9 cellular contexts compared by ENCODE assay signal in genomic region chr12:92142251-92142896, GRCh38. TPM values are rescaled to one million over a fixed set of nuclear protein-coding genes. Genes with fewer than 3 reads are reported as not detected.
DNase-seq lines count a peak whose midpoint lies in the region; ATAC-seq, FAIRE-seq and TF ChIP-seq lines count a peak whose summit lies in the region.
"Had no signal": no experiment of that assay in that cellular context is flagged by ENCODE, and none has a peak within 500 bp of the region (broad histone marks: within the 10 kb centered on the region; RNA-seq: fewer than 3 reads in every experiment).

No MANE protein-coding gene starts in this region.

- no peak for ATAC-seq in Right ventricle myocardium superior (ENCODE audit: poor library complexity)
- no peak for ATAC-seq in GM12878
- no peak for ATAC-seq in aorta (ENCODE audit: low FRiP score)

- 0 out of 2 replicates have a peak, but pooled peaks cover 2% of the 10 kb centered on the region for H4K20me1 ChIP-seq in GM12878 (ENCODE audit: control insufficient read depth, insufficient read depth)

- H3K79me2 ChIP-seq in GM12878 (ENCODE audit: control insufficient read depth, insufficient read depth, low read length), result peaks cover 97% of the 10 kb centered on the region

- RAD21 ChIA-PET in GM12878 (lab: Charles Lee; ENCODE audit: unreplicated experiment), result interaction anchor here (0.9 to 9.9 kb wide), 20 partner anchors 9 to 427 kb away, joined by 3 to 167 read pairs (median 6); no protein-coding TSS in a partner anchor

- H3K27ac ChIP-seq in right atrium auricular region, result peak overlapping the region; percentile 99 to 100
- H3K27ac ChIP-seq in GM12878 (ENCODE audit: control insufficient read depth, insufficient read depth), result peak overlapping the region; percentile 85
- no peak overlapping the region for H3K27ac ChIP-seq in aorta (ENCODE audit: low read depth in 1 of 2, low read length in 2 of 2)
- H3K27ac ChIP-seq: RWPE1 had no signal

- SMC1A ChIA-PET in GM12878 (lab: Charles Lee; ENCODE audit: uncharacterized antibody, unreplicated experiment), result interaction anchor here (0.8 to 7.5 kb wide), 21 partner anchors 8 to 871 kb away, joined by 3 to 98 read pairs (median 4); no protein-coding TSS in a partner anchor

- peaks cover 54% of the 10 kb centered on the region for H3K36me3 ChIP-seq in right atrium auricular region
- H3K36me3 ChIP-seq in GM12878 (ENCODE audit: control insufficient read depth in 2 of 2, insufficient read depth in 2 of 2, low read length in 1 of 2), result peaks cover 0 to 15% of the 10 kb centered on the region in 2 experiments; a peak in 2 of 4 replicates
- H3K36me3 ChIP-seq in aorta (ENCODE audit: control insufficient read depth in 1 of 2, insufficient read depth in 2 of 2, low read length in 1 of 2), result no peaks in the 10 kb centered on the region

- peaks cover 9% of the 10 kb centered on the region for H3K36me3 Mint-ChIP-seq in mesothelial cell of epicardium

- H3K4me1 ChIP-seq in right atrium auricular region (peaks cover 0 to 20% of the 10 kb centered on the region in 2 donors), GM12878 (ENCODE audit: control insufficient read depth, insufficient read depth, low read length) (no peaks in the 10 kb centered on the region), aorta (ENCODE audit: control insufficient read depth in 1 of 2, insufficient read depth in 2 of 2, low read length in 2 of 2) (peaks cover 2 to 4% of the 10 kb centered on the region in 2 donors)

- TF ChIP-seq RAD21 in GM12878 (IDR thresholded peaks at IDR 0.05; ENCODE audit: insufficient read depth, low read depth, low read length), result no peak

- H3K4me3 Mint-ChIP-seq in mesothelial cell of epicardium, result peak overlapping the region; percentile 99

- in situ Hi-C loops in GM12878 (cut with MboI), result loop anchor here (25.0 kb wide), 1 partner anchor 555 kb away; no protein-coding TSS in a partner anchor

- intact Hi-C loops in Right ventricle myocardium superior (cut with DNase I) (loop anchor here (5.0 to 10.0 kb wide), 3 partner anchors 140 to 758 kb away; no protein-coding TSS in a partner anchor), GM12878 (cut with micrococcal nuclease; ENCODE audit: unreplicated experiment) (loop anchor here (5.0 kb wide), 2 partner anchors 510 to 565 kb away; no protein-coding TSS in a partner anchor), aorta (cut with DNase I) (loop anchor here (5.0 to 10.0 kb wide), 7 partner anchors 80 to 760 kb away; no protein-coding TSS in a partner anchor)

- H3K27ac Mint-ChIP-seq in mesothelial cell of epicardium, result peak overlapping the region; percentile 40

- DNase-seq in right atrium auricular region (ENCODE audit: low spot score) (no peak), Right ventricle myocardium superior (no peak), GM12878 (ENCODE audit: low read depth, low spot score) (no peak), mesothelial cell of epicardium (ENCODE audit: low spot score in 2 of 2, unreplicated experiment in 2 of 2) (no peak), aorta (no peak), DMS114 treated with DMSO at 0.1 percent for 48 hours (lab: John Stamatoyannopoulos, UW; ENCODE audit: unreplicated experiment) (no peak), SW480 (ENCODE audit: low spot score) (no peak)
- no peak for DNase-seq in activated effector memory CD4-positive, alpha-beta T cell treated with anti-CD3 and anti-CD28 coated beads, Interleukin-2, amount 50 U/mL, for 16 hours

- POLR2A ChIA-PET in GM12878 (lab: Charles Lee), result interaction anchor here (1.2 to 10.9 kb wide), 6 partner anchors 8 to 423 kb away, joined by 3 to 222 read pairs (median 24); no protein-coding TSS in a partner anchor

- no peaks in the 10 kb centered on the region for H3K27me3 ChIP-seq in right atrium auricular region
- no peaks in the 10 kb centered on the region for H3K27me3 ChIP-seq in GM12878 (replicated peaks in 1 of 2; ENCODE audit: control insufficient read depth in 2 of 2, insufficient read depth in 2 of 2, low read length in 1 of 2)
- H3K27me3 ChIP-seq in aorta (ENCODE audit: control insufficient read depth in 1 of 2, insufficient read depth in 2 of 2, low read length in 1 of 2), result no peaks in the 10 kb centered on the region

- CTCF ChIA-PET in GM12878 (lab: Yijun Ruan, JAX), result interaction anchor here (0.8 to 4.6 kb wide), 4 partner anchors 220 to 331 kb away, joined by 3 to 29 read pairs (median 6); no protein-coding TSS in a partner anchor

- H3K4me1 Mint-ChIP-seq in mesothelial cell of epicardium, result peaks cover 77% of the 10 kb centered on the region

- H3K9ac ChIP-seq in GM12878 (ENCODE audit: control insufficient read depth, insufficient read depth, low read length), result peak overlapping the region; percentile 96

- TF ChIP-seq POLR2A in GM12878 (IDR thresholded peaks at IDR 0.05; ENCODE audit: low read depth, low read length), result no peak; the same call in 1 of the 2 replicates

- H2AFZ ChIP-seq in GM12878 (ENCODE audit: control insufficient read depth, low read depth, low read length), result no peak overlapping the region

- no peak for TF ChIP-seq CTCF in right atrium auricular region (IDR thresholded peaks at IDR 0.05)
- no peak for TF ChIP-seq CTCF in GM12878 (IDR thresholded peaks at IDR 0.05 in 2 of 3, conservative IDR thresholded peaks at IDR 0.05 in 1 of 3; ENCODE audit: control insufficient read depth in 2 of 3, extremely low read depth in 1 of 3, insufficient read depth in 1 of 3, low read depth in 3 of 3, low read length in 3 of 3)
- TF ChIP-seq CTCF in mesothelial cell of epicardium (IDR thresholded peaks at IDR 0.05; ENCODE audit: unreplicated experiment), result no peak

- no peak for TF ChIP-seq EP300 in GM12878 (IDR thresholded peaks at IDR 0.05; ENCODE audit: borderline replicate concordance in 1 of 2, control insufficient read depth in 1 of 2, low read depth in 2 of 2, low read length in 2 of 2)

- no peaks in the 10 kb centered on the region for H3K9me3 Mint-ChIP-seq in mesothelial cell of epicardium

- WGBS in GM12878 (ENCODE audit: insufficient coverage, insufficient replicate concordance, low lambda C conversion rate, missing lambda C conversion rate), result 0% methylated on average over 5 of the region's 5 CpGs
- WGBS in aorta, 2 donors, result 28 to 31% methylated on average over 5 of the region's 5 CpGs

- no TSS peak for BruUV-seq in GM12878 (replicated peaks; lab: Mats Ljungman, UMichigan)

- no peak for FAIRE-seq in GM12878 (lab: Jason Lieb, UNC)

- H3K9me3 ChIP-seq in right atrium auricular region (no peaks in the 10 kb centered on the region), GM12878 (replicated peaks; ENCODE audit: control insufficient read depth, insufficient read depth, low read length) (no peaks in the 10 kb centered on the region), aorta (ENCODE audit: control insufficient read depth, low read length) (no peaks in the 10 kb centered on the region)

- peak overlapping the region; percentile 65 for H3K4me2 ChIP-seq in GM12878 (ENCODE audit: control insufficient read depth, insufficient read depth)

- no peaks in the 10 kb centered on the region for H3K27me3 Mint-ChIP-seq in mesothelial cell of epicardium (ENCODE audit: low read depth)

- H3K4me3 ChIP-seq in right atrium auricular region, result peak overlapping the region; percentile 84 to 100
- H3K4me3 ChIP-seq in GM12878, result peak overlapping the region; percentile 89
- H3K4me3 ChIP-seq in aorta (ENCODE audit: low read length in 2 of 2), result peak overlapping the region; percentile 96 to 98

TF ChIP-seq in GM12878, 131 proteins besides CTCF, POLR2A, EP300 and RAD21 (continues in another document):
- TF ChIP-seq CHD2 (IDR thresholded peaks at IDR 0.05; ENCODE audit: borderline replicate concordance, low read depth, low read length), result no peak
- peak; percentile 85 for TF ChIP-seq POLR2AphosphoS2 (IDR thresholded peaks at IDR 0.05; ENCODE audit: low read depth, low read length)
- peak; percentile 14; the same call in 1 of the 2 replicates for TF ChIP-seq NFIC (IDR thresholded peaks at IDR 0.05; ENCODE audit: low read depth, low read length)
- TF ChIP-seq TARDBP (IDR thresholded peaks at IDR 0.05; ENCODE audit: borderline replicate concordance), result no peak
- TF ChIP-seq SPI1 (IDR thresholded peaks at IDR 0.05; ENCODE audit: borderline replicate concordance, insufficient read depth, low read depth, low read length), result no peak
- TF ChIP-seq POLR2AphosphoS5 (IDR thresholded peaks at IDR 0.05; ENCODE audit: low read length), result no peak; the same call in 1 of the 2 replicates
- TF ChIP-seq, protein P1, sequence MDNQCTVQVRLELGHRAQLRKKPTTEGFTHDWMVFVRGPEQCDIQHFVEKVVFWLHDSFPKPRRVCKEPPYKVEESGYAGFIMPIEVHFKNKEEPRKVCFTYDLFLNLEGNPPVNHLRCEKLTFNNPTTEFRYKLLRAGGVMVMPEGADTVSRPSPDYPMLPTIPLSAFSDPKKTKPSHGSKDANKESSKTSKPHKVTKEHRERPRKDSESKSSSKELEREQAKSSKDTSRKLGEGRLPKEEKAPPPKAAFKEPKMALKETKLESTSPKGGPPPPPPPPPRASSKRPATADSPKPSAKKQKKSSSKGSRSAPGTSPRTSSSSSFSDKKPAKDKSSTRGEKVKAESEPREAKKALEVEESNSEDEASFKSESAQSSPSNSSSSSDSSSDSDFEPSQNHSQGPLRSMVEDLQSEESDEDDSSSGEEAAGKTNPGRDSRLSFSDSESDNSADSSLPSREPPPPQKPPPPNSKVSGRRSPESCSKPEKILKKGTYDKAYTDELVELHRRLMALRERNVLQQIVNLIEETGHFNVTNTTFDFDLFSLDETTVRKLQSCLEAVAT (IDR thresholded peaks at IDR 0.05), result 0 out of 2 replicates have a peak, but pooled peaks have one; percentile 11

RNA-seq across cellular contexts. Expression of gene BTG1, which starts 3.3 kb away (rescaled TPM):
- total RNA-seq in right atrium auricular region, result 10 to 100 TPM; 51.2 to 61.6 TPM
- 74.1 TPM for total RNA-seq in Right ventricle myocardium superior
- 121 and 128 TPM in 2 replicates for total RNA-seq in GM12878 (2013; cell fraction: nucleolus; rRNA removed)
- total RNA-seq in GM12878 (2014; rRNA removed), result 27.3 and 27.8 TPM in 2 replicates
- 34.0 and 35.3 TPM in 2 replicates for total RNA-seq in GM12878 (2014; rRNA removed; fragmentation: Illumina TruSeq; extraction: Trizol)
- 186 and 194 TPM in 2 replicates for total RNA-seq in GM12878 (2021)
- polyA plus RNA-seq in GM12878 (2011; ENCODE audit: low read depth), result 72.3 TPM
- 100 and 164 TPM in 2 replicates for polyA plus RNA-seq in GM12878 (2011; rRNA removed)
- 153 and 176 TPM in 2 replicates for polyA plus RNA-seq in GM12878 (2011; cell fraction: cytosol; rRNA removed)
- polyA plus RNA-seq in GM12878 (2011; cell fraction: nucleus; rRNA removed), result 119 and 192 TPM in 2 replicates
- polyA plus RNA-seq in GM12878 (2012), result 131 and 205 TPM in 2 replicates
- polyA plus RNA-seq in GM12878 (2014; fragmentation: Illumina TruSeq; extraction: Trizol), result 46.4 and 59.9 TPM in 2 replicates
- 10 to 100 TPM; 23.7 to 61.5 TPM for polyA plus RNA-seq in GM12878 (2014; fragmentation: Nextera tagmentation; extraction: Ambion mirVana)
- 51.3 and 60.2 TPM in 2 replicates for polyA plus RNA-seq in GM12878 (2014; rRNA removed)
- 100 to 1,000 TPM in 1 of 2 experiments, 10 to 100 TPM in 1; 97.0 to 147 TPM for polyA plus RNA-seq in GM12878 (2016; fragmentation: Nextera tagmentation; extraction: Ambion mirVana)
- 209 and 266 TPM in 2 replicates for polyA minus RNA-seq in GM12878 (2011; rRNA and poly(A)+ RNA removed)
- polyA minus RNA-seq in GM12878 (2011; cell fraction: cytosol; rRNA and poly(A)+ RNA removed), result 81.5 and 90.4 TPM in 2 replicates
- polyA minus RNA-seq in GM12878 (2011; cell fraction: nucleus; rRNA and poly(A)+ RNA removed), result 130 and 142 TPM in 2 replicates
- 68.1 to 71.5 TPM (median 71.0 TPM) in 3 replicates for total RNA-seq in mesothelial cell of epicardium
- total RNA-seq in aorta, result 10 to 100 TPM; 81.0 to 86.9 TPM
- 10 to 100 TPM; 25.7 to 46.1 TPM for polyA plus RNA-seq in aorta

Comparison
In these comparisons a context has a peak if more than half of its experiments do, and no peak if none do; other contexts are left out.
1. H3K27ac ChIP-seq: peak in right atrium auricular region (2 of 2) and GM12878 (single experiment); none in aorta (0 of 2).
2. Peak in every context shown above with its lines, with median percentiles within 50 percentile points of each other: H3K4me3 ChIP-seq.